ENCODE assay signal across 18 cellular contexts in genomic region chr3:31639828-31640227, GRCh38.
DNase-seq lines count a peak whose midpoint lies in the region; ATAC-seq and TF ChIP-seq lines count a peak whose summit lies in the region.
"Had no signal": no experiment of that assay in that cellular context is flagged by ENCODE, and none has a peak within 500 bp of the region (broad histone marks: within the 10 kb centered on the region; RNA-seq: fewer than 3 reads in every experiment).

No MANE protein-coding gene starts in this region.

- TF ChIP-seq CTCF in DND-41 (IDR thresholded peaks at IDR 0.05; ENCODE audit: borderline replicate concordance, extremely low read depth, low read length, poor library complexity, severe bottlenecking) (peak; percentile 9), H9 (conservative IDR thresholded peaks at IDR 0.05) (peak; percentile 59)

- no peak overlapping the region for H2BK20ac ChIP-seq in H9 (ENCODE audit: low read depth, low read length, poor library complexity, severe bottlenecking)

- H3K9ac ChIP-seq in DND-41 (ENCODE audit: low read depth, low read length) (no peak overlapping the region), H9 (ENCODE audit: extremely low read depth, insufficient read length, low read length) (no peak overlapping the region)

- no peak overlapping the region for H3K18ac ChIP-seq in H9 (ENCODE audit: insufficient read length, low read depth, low read length)

- no peak overlapping the region for H3K4me2 ChIP-seq in DND-41 (ENCODE audit: insufficient read depth, low read length)
- no peak overlapping the region for H3K4me2 ChIP-seq in H9 (ENCODE audit: insufficient read depth, insufficient read length, low read length)

- H3K4me1 ChIP-seq in DND-41 (ENCODE audit: insufficient read depth, low read length) (peaks cover 22% of the 10 kb centered on the region), H9 (ENCODE audit: insufficient read depth, low read length) (no peaks in the 10 kb centered on the region)
- H3K4me1 ChIP-seq: Peyer's patch had no signal

- H4K20me1 ChIP-seq in DND-41 (ENCODE audit: insufficient read depth, low read length) (no peaks in the 10 kb centered on the region), H9 (ENCODE audit: control insufficient read depth, insufficient read depth, insufficient read length) (no peaks in the 10 kb centered on the region)

- no peak overlapping the region for H3K14ac ChIP-seq in H9 (ENCODE audit: insufficient read depth, low read length)

- H2BK5ac ChIP-seq in H9 (ENCODE audit: insufficient read length, low read length): no peak overlapping the region

- no peaks in the 10 kb centered on the region for H3K79me1 ChIP-seq in H9 (ENCODE audit: insufficient read depth, low read depth, low read length, poor library complexity, severe bottlenecking)

- H3K4me3 Mint-ChIP-seq in H9 (no peak overlapping the region), T-helper 17 cell (peak overlapping the region; percentile 22)
- H3K4me3 Mint-ChIP-seq in activated T-cell treated with anti-CD3 and anti-CD28 coated beads, Interleukin-2, amount 50 U/mL, for 72 hours: no peak overlapping the region
- H3K4me3 Mint-ChIP-seq: B cell; CD4-positive, alpha-beta memory T cell had no signal

- no peak overlapping the region for H4K91ac ChIP-seq in H9 (ENCODE audit: insufficient read length, low read depth, low read length)

- H2BK120ac ChIP-seq in H9 (ENCODE audit: low read depth, low read length, poor library complexity, severe bottlenecking): no peak overlapping the region

- H3K36me3 Mint-ChIP-seq in H9 (ENCODE audit: insufficient read depth in 1 of 3, low read depth in 3 of 3) (peaks cover 0 to 12% (median 5%) of the 10 kb centered on the region in 3 experiments; a peak in 5 of 7 replicates), T-helper 17 cell (ENCODE audit: low read depth) (no peaks in the 10 kb centered on the region)
- H3K36me3 Mint-ChIP-seq in activated T-cell treated with anti-CD3 and anti-CD28 coated beads, Interleukin-2, amount 50 U/mL, for 72 hours (ENCODE audit: insufficient read depth in 2 of 2): peaks cover 5 to 7% of the 10 kb centered on the region in 2 donors

- H2BK12ac ChIP-seq in H9 (ENCODE audit: insufficient read length, low read depth, low read length): no peak overlapping the region

- no peak overlapping the region for H2AFZ ChIP-seq in DND-41 (ENCODE audit: low read depth, low read length)
- H2AFZ ChIP-seq in H9 (ENCODE audit: low read length): no peak overlapping the region

- H3K79me2 ChIP-seq in DND-41 (ENCODE audit: insufficient read depth, low read length) (no peaks in the 10 kb centered on the region), H9 (ENCODE audit: insufficient read depth, low read length) (no peaks in the 10 kb centered on the region)

- H4K5ac ChIP-seq in H9 (ENCODE audit: insufficient read length, low read depth, low read length): no peak overlapping the region

- no peak overlapping the region for H3K23ac ChIP-seq in H9 (ENCODE audit: insufficient read length, low read depth, low read length)

- H3K27ac ChIP-seq in DND-41 (ENCODE audit: low read length) (no peak overlapping the region), H9 (ENCODE audit: insufficient read length, low read depth, low read length) (no peak overlapping the region)
- H3K27ac ChIP-seq: HL-60, Peyer's patch had no signal

- H3K27me3 Mint-ChIP-seq in H9 (ENCODE audit: low read depth) (no peaks in the 10 kb centered on the region), T-helper 17 cell (no peaks in the 10 kb centered on the region)
- H3K27me3 Mint-ChIP-seq in activated T-cell treated with anti-CD3 and anti-CD28 coated beads, Interleukin-2, amount 50 U/mL, for 72 hours (ENCODE audit: low read depth): no peaks in the 10 kb centered on the region
- H3K27me3 Mint-ChIP-seq: B cell; CD4-positive, alpha-beta memory T cell had no signal

- no peak overlapping the region for H2AK5ac ChIP-seq in H9 (ENCODE audit: insufficient read length, low read length)

- H2BK15ac ChIP-seq in H9 (ENCODE audit: low read depth, low read length): no peak overlapping the region

- no peak overlapping the region for H4K8ac ChIP-seq in H9 (replicated peaks; ENCODE audit: insufficient read length, low read depth, low read length)

- H3K27ac Mint-ChIP-seq in H9: no peak overlapping the region
- H3K27ac Mint-ChIP-seq in T-helper 17 cell: no peak overlapping the region
- H3K27ac Mint-ChIP-seq in activated T-cell treated with anti-CD3 and anti-CD28 coated beads, Interleukin-2, amount 50 U/mL, for 72 hours: no peak overlapping the region
- H3K27ac Mint-ChIP-seq: B cell; CD4-positive, alpha-beta memory T cell had no signal

- H3K36me3 ChIP-seq in DND-41 (ENCODE audit: insufficient read depth, low read length): peaks cover 29% of the 10 kb centered on the region

- DNase-seq in DND-41 (no peak), H9 (no peak), T-helper 17 cell (no peak), left lobe of liver (ENCODE audit: low spot score) (no peak)
- DNase-seq in activated T-cell treated with anti-CD3 and anti-CD28 coated beads, Interleukin-2, amount 50 U/mL, for 72 hours: no peak
- no peak for DNase-seq in activated CD4-positive, CD25-positive, alpha-beta regulatory T cell (lab: John Stamatoyannopoulos, UW)
- DNase-seq: CD4-positive, alpha-beta memory T cell; HCEC 1CT; KG1; NCI-H1105; NCI-H187; NCI-H446; Peyer's patch; Right ventricle myocardium superior had no signal

- H3K9me3 ChIP-seq in DND-41 (ENCODE audit: insufficient read depth, low read length, severe bottlenecking) (no peaks in the 10 kb centered on the region), H9 (ENCODE audit: control insufficient read depth, low read depth, low read length) (no peaks in the 10 kb centered on the region), T-helper 17 cell (ENCODE audit: control insufficient read depth, low read length, poor library complexity, severe bottlenecking) (no peaks in the 10 kb centered on the region)
- H3K9me3 ChIP-seq: Peyer's patch had no signal

- no peak for ATAC-seq in DND-41 (ENCODE audit: insufficient read depth, low read depth)
- no peak for ATAC-seq in T-helper 17 cell
- ATAC-seq in left lobe of liver: peak; percentile 42
- ATAC-seq in activated T-cell treated with anti-CD3 and anti-CD28 coated beads, Interleukin-2, amount 50 U/mL, for 72 hours (replicated peaks in 1 of 2): no peak
- ATAC-seq in HG02610 (IDR thresholded peaks at IDR 0.05; ENCODE audit: unreplicated experiment): no peak
- ATAC-seq: SK-N-SH treated with all-trans-retinoic acid at 6 μM for 48 hours had no signal

- no peaks in the 10 kb centered on the region for H3K23me2 ChIP-seq in H9 (ENCODE audit: insufficient read length, low read depth, low read length, poor library complexity, severe bottlenecking)

- no peak overlapping the region for H3K4me3 ChIP-seq in DND-41 (ENCODE audit: low read depth in 1 of 2, low read length in 2 of 2)
- H3K4me3 ChIP-seq: Peyer's patch had no signal

- H3K4me1 Mint-ChIP-seq in H9 (no peaks in the 10 kb centered on the region), T-helper 17 cell (peaks cover 14% of the 10 kb centered on the region)
- H3K4me1 Mint-ChIP-seq in activated T-cell treated with anti-CD3 and anti-CD28 coated beads, Interleukin-2, amount 50 U/mL, for 72 hours (ENCODE audit: low read depth): peaks cover 33% of the 10 kb centered on the region

- H3K9me3 Mint-ChIP-seq in H9: no peaks in the 10 kb centered on the region
- no peaks in the 10 kb centered on the region for H3K9me3 Mint-ChIP-seq in activated T-cell treated with anti-CD3 and anti-CD28 coated beads, Interleukin-2, amount 50 U/mL, for 72 hours

- no peak overlapping the region for H3K4ac ChIP-seq in H9 (ENCODE audit: low read depth, low read length)

- H3K27me3 ChIP-seq in DND-41 (ENCODE audit: insufficient read depth, low read length, poor library complexity) (no peaks in the 10 kb centered on the region), H9 (ENCODE audit: insufficient read depth, low read length) (no peaks in the 10 kb centered on the region)
- H3K27me3 ChIP-seq: Peyer's patch had no signal

- no peak overlapping the region for H3K56ac ChIP-seq in H9 (ENCODE audit: insufficient read length, low read depth, low read length)

- WGBS in H9 (ENCODE audit: extremely low coverage, insufficient read length, low lambda C conversion rate): no CpG with 5 or more reads among the region's 1 CpG

- no peak overlapping the region for H3T11ph ChIP-seq in H9 (ENCODE audit: low read length)
